In the genomic region with DNA sequence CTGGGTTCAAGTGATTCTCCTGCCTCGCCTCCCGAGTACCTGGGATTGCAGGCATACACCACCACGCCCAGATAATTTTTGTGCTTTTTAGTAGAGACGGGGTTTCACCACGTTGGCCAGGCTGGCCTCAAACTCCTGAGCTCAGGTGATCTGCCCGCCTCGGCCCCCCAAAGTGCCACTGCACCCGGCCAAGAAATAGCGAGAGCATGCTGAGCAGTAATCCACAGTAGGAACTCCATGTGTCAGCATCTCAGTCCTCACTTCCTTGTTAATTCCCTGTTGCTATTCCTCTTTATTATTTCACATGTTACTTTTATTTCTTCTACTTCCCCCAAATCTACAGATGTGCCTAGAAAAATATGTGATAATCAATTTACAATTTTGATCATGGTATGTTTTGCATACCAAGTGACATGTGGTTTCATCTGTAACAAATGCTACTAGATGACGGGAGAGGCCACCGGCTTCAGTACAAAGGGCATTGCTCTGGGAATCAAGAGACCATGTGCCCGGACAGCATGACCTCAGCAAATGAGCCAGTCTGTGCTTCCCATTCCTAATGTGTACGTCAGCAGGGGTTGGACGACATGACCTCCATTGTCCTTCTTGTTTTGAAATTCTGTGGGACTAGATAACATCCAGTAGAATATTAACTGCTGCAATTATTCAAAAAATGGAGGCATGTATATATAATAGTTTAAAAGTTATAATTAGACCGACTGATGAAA, we compare ENCODE assay signal across 14 cellular contexts.
DNase-seq lines count a peak whose midpoint lies in the region; ATAC-seq and TF ChIP-seq lines count a peak whose summit lies in the region.
"Had no signal": no experiment of that assay in that cellular context is flagged by ENCODE, and none has a peak within 500 bp of the region (broad histone marks: within the 10 kb centered on the region; RNA-seq: fewer than 3 reads in every experiment).

No MANE protein-coding gene starts in this region.

- no peak overlapping the region for H3K4me3 ChIP-seq in fibroblast of villous mesenchyme (ENCODE audit: low read depth, low read length)
- H3K4me3 ChIP-seq: BLaER1, body of pancreas, uterus had no signal

- no peaks in the 10 kb centered on the region for H3K27me3 Mint-ChIP-seq in activated CD8-positive, alpha-beta T cell treated with anti-CD3 and anti-CD28 coated beads, Interleukin-2, amount 10 ng/mL, durations not matched to agents 7 days and 5 days (ENCODE audit: low read depth)
- no peaks in the 10 kb centered on the region for H3K27me3 Mint-ChIP-seq in natural killer cell (ENCODE audit: low read depth in 2 of 2)

- DNase-seq in AG20443 (ENCODE audit: low spot score) (peak; percentile 27), fibroblast of villous mesenchyme (ENCODE audit: low read depth) (peak; percentile 82), natural killer cell (no peak), OCI-M1 (lab: John Stamatoyannopoulos, UW) (no peak), UCSD-AML1 (lab: John Stamatoyannopoulos, UW; ENCODE audit: unreplicated experiment) (no peak), hepatic stellate cell (ENCODE audit: low spot score) (no peak)
- DNase-seq in activated CD8-positive, alpha-beta T cell treated with anti-CD3 and anti-CD28 coated beads, Interleukin-2, amount 10 ng/mL, durations not matched to agents 7 days and 5 days, result no peak
- DNase-seq: NCI-H345, uterus had no signal

- CTCF ChIA-PET in activated CD8-positive, alpha-beta T cell treated with anti-CD3 and anti-CD28 coated beads, Interleukin-2, amount 10 ng/mL, durations not matched to agents 7 days and 5 days (lab: Charles Lee), result no interaction called here

- peaks cover 36% of the 10 kb centered on the region for H3K4me1 Mint-ChIP-seq in activated CD8-positive, alpha-beta T cell treated with anti-CD3 and anti-CD28 coated beads, Interleukin-2, amount 10 ng/mL, durations not matched to agents 7 days and 5 days (ENCODE audit: low read depth)
- peaks cover 34 to 53% of the 10 kb centered on the region in 2 donors for H3K4me1 Mint-ChIP-seq in natural killer cell

- H3K27ac Mint-ChIP-seq in activated CD8-positive, alpha-beta T cell treated with anti-CD3 and anti-CD28 coated beads, Interleukin-2, amount 10 ng/mL, durations not matched to agents 7 days and 5 days, result peak overlapping the region; percentile 4
- H3K27ac Mint-ChIP-seq in natural killer cell, result peak overlapping the region; percentile 63 to 76
- H3K27ac Mint-ChIP-seq: T-helper 2 cell treated with Interferon-gamma antibody and Interleukin-4, amounts not matched to agents 5 μg/mL and 100 μg/mL, for 36 hours had no signal

- H3K36me3 Mint-ChIP-seq in activated CD8-positive, alpha-beta T cell treated with anti-CD3 and anti-CD28 coated beads, Interleukin-2, amount 10 ng/mL, durations not matched to agents 7 days and 5 days (ENCODE audit: low read depth), result peaks cover 66% of the 10 kb centered on the region
- H3K36me3 Mint-ChIP-seq in natural killer cell, result peaks cover 12% of the 10 kb centered on the region

- H3K9me3 Mint-ChIP-seq in activated CD8-positive, alpha-beta T cell treated with anti-CD3 and anti-CD28 coated beads, Interleukin-2, amount 10 ng/mL, durations not matched to agents 7 days and 5 days (ENCODE audit: insufficient read depth), result no peaks in the 10 kb centered on the region
- no peaks in the 10 kb centered on the region for H3K9me3 Mint-ChIP-seq in natural killer cell
- H3K9me3 Mint-ChIP-seq: T-helper 2 cell treated with Interferon-gamma antibody and Interleukin-4, amounts not matched to agents 5 μg/mL and 100 μg/mL, for 36 hours had no signal

- intact Hi-C loops in natural killer cell (cut with micrococcal nuclease), result no loop called here

- POLR2A ChIA-PET in activated CD8-positive, alpha-beta T cell treated with anti-CD3 and anti-CD28 coated beads, Interleukin-2, amount 10 ng/mL, durations not matched to agents 7 days and 5 days (lab: Charles Lee), result no interaction called here

- H3K4me3 Mint-ChIP-seq in activated CD8-positive, alpha-beta T cell treated with anti-CD3 and anti-CD28 coated beads, Interleukin-2, amount 10 ng/mL, durations not matched to agents 7 days and 5 days, result no peak overlapping the region
- H3K4me3 Mint-ChIP-seq in natural killer cell, result peak overlapping the region; percentile 10
- H3K4me3 Mint-ChIP-seq: T-helper 2 cell treated with Interferon-gamma antibody and Interleukin-4, amounts not matched to agents 5 μg/mL and 100 μg/mL, for 36 hours had no signal

- no peak for ATAC-seq in activated CD8-positive, alpha-beta T cell treated with anti-CD3 and anti-CD28 coated beads, Interleukin-2, amount 10 ng/mL, durations not matched to agents 7 days and 5 days
- ATAC-seq in natural killer cell (no peak), HG02763 (IDR thresholded peaks at IDR 0.05; ENCODE audit: unreplicated experiment) (no peak)
- ATAC-seq: body of pancreas, HCT116 had no signal

- TF ChIP-seq CTCF in fibroblast of villous mesenchyme (IDR thresholded peaks at IDR 0.05; ENCODE audit: insufficient read depth, low read depth, low read length) (no peak), natural killer cell (IDR thresholded peaks at IDR 0.05) (no peak)

Comparison
In these comparisons a context has a peak if more than half of its experiments do, and no peak if none do; other contexts are left out.
1. DNase-seq: peak in AG20443 (single experiment) and fibroblast of villous mesenchyme (single experiment); none in activated CD8-positive, alpha-beta T cell treated with anti-CD3 and anti-CD28 coated beads, Interleukin-2, amount 10 ng/mL, durations not matched to agents 7 days and 5 days (single experiment), natural killer cell (single experiment), OCI-M1 (single experiment), UCSD-AML1 (single experiment) and hepatic stellate cell (single experiment).